ENCODE assay signal across 26 cellular contexts in the genomic region with DNA sequence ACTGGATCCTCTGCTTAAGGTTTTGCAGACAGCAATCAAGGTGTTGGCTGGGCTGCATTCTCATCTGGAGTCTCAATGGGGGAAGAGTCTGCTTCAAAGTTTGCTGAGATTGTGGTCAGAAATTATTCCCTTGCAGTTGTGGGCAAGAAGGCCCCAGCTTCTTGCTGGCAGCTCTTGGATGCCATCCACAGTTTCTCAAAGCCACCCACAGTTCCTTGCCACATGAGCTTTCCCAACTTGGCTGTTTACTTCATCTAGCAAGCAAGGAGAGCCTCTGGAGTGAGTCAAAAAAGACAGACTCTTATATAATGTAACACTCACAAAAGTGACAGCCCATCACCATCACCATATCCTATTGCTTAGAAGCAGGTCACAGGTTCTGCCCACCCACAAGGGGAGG.
DNase-seq lines count a peak whose midpoint lies in the region; ATAC-seq, FAIRE-seq and TF ChIP-seq lines count a peak whose summit lies in the region.
"Had no signal": no experiment of that assay in that cellular context is flagged by ENCODE, and none has a peak within 500 bp of the region (broad histone marks: within the 10 kb centered on the region; RNA-seq: fewer than 3 reads in every experiment).

No MANE protein-coding gene starts in this region.

- no peak overlapping the region for H3K4ac ChIP-seq in trophoblast cell (ENCODE audit: low read depth, low read length)

- no peaks in the 10 kb centered on the region for H3K9me2 ChIP-seq in GM23338 (ENCODE audit: insufficient read depth)

- no peak overlapping the region for H4K12ac ChIP-seq in trophoblast cell (ENCODE audit: low read depth, low read length)

- no peaks in the 10 kb centered on the region for H3K79me1 ChIP-seq in trophoblast cell (ENCODE audit: low read length)

- H2BK5ac ChIP-seq in trophoblast cell (ENCODE audit: low read depth, low read length, poor library complexity): no peak overlapping the region

- H3K4me1 Mint-ChIP-seq in GM23338: no peaks in the 10 kb centered on the region; the same call in 2 of the 3 replicates
- H3K4me1 Mint-ChIP-seq: CD14-positive monocyte; CD8-positive, alpha-beta memory T cell had no signal

- no peak overlapping the region for H3K14ac ChIP-seq in trophoblast cell (ENCODE audit: low read length)

- no peaks in the 10 kb centered on the region for H4K20me1 ChIP-seq in GM23338 (replicated peaks; ENCODE audit: insufficient read depth)
- H4K20me1 ChIP-seq in K562 (replicated peaks; ENCODE audit: control insufficient read depth, insufficient read depth, low read length): no peaks in the 10 kb centered on the region
- H4K20me1 ChIP-seq: BLaER1 treated with 17β-estradiol and CSF1 and Interleukin-3, amounts not matched to agents 10 nM and 100 nM had no signal

- no peak for ATAC-seq in GM23338
- no peak for ATAC-seq in K562
- ATAC-seq in thoracic aorta (ENCODE audit: insufficient number of reproducible peaks, low FRiP score, low read depth): no peak
- ATAC-seq in HG03280 (IDR thresholded peaks at IDR 0.05; ENCODE audit: unreplicated experiment): no peak
- no peak for ATAC-seq in GM21717 (IDR thresholded peaks at IDR 0.05; ENCODE audit: unreplicated experiment)
- ATAC-seq: GM12878 had no signal

- H3K9me3 ChIP-seq in K562 (replicated peaks; ENCODE audit: control insufficient read depth, insufficient read depth, low read depth, low read length) (no peaks in the 10 kb centered on the region), trophoblast cell (ENCODE audit: insufficient read depth, low read depth, low read length) (peaks cover 3% of the 10 kb centered on the region), thoracic aorta (no peaks in the 10 kb centered on the region)
- H3K9me3 ChIP-seq: BE2C had no signal

- H3K36me3 Mint-ChIP-seq in GM23338 (ENCODE audit: low read depth): peaks cover 4% of the 10 kb centered on the region; the same call in 2 of the 3 replicates
- H3K36me3 Mint-ChIP-seq: CD14-positive monocyte had no signal

- H3K4me2 ChIP-seq in GM23338 (no peak overlapping the region), K562 (ENCODE audit: insufficient read depth, low read length) (no peak overlapping the region), trophoblast cell (ENCODE audit: low read length) (no peak overlapping the region)
- H3K4me2 ChIP-seq: BLaER1 treated with 17β-estradiol and CSF1 and Interleukin-3, amounts not matched to agents 10 nM and 100 nM had no signal

- no peaks in the 10 kb centered on the region for H3K27me3 Mint-ChIP-seq in GM23338 (ENCODE audit: insufficient read depth, low read depth, poor library complexity)
- H3K27me3 Mint-ChIP-seq: CD4-positive, alpha-beta T cell had no signal

- no peak overlapping the region for H3K18ac ChIP-seq in trophoblast cell (ENCODE audit: low read length)

- DNase-seq in GM23338 (ENCODE audit: low spot score) (no peak), K562 (ENCODE audit: extremely low read depth in 1 of 4, low spot score in 3 of 4) (no peak), trophoblast cell (no peak), thoracic aorta (ENCODE audit: low spot score) (no peak), SW480 (ENCODE audit: low spot score) (no peak), ecto neural progenitor cell (ENCODE audit: low spot score) (no peak)
- DNase-seq: AML-193; BE2C; CD4-positive, alpha-beta T cell; CD8-positive, alpha-beta memory T cell; DMS 273 treated with DMSO at 0.1 percent for 48 hours; DMS79; EL; GDM1; H7; HCEC 1CT had no signal

- TF ChIP-seq POLR2A in K562 (conservative IDR thresholded peaks at IDR 0.05): no peak

- H3K4me1 ChIP-seq in GM23338 (ENCODE audit: insufficient read depth): no peaks in the 10 kb centered on the region
- peaks cover 0 to 4% of the 10 kb centered on the region in 2 experiments; a peak in 1 of 5 replicates for H3K4me1 ChIP-seq in K562 (replicated peaks in 1 of 2; ENCODE audit: control insufficient read depth in 2 of 2, insufficient read depth in 2 of 2, low read length in 2 of 2)
- H3K4me1 ChIP-seq in trophoblast cell (ENCODE audit: control insufficient read depth in 1 of 2, insufficient read depth in 2 of 2, low read length in 2 of 2): no peaks in the 10 kb centered on the region
- peaks cover 30 to 39% of the 10 kb centered on the region in 2 donors for H3K4me1 ChIP-seq in thoracic aorta (ENCODE audit: control insufficient read depth in 1 of 2, low read depth in 2 of 2)
- H3K4me1 ChIP-seq: BE2C had no signal

- H3K27ac Mint-ChIP-seq in GM23338: no peak overlapping the region
- H3K27ac Mint-ChIP-seq: CD14-positive monocyte; CD4-positive, alpha-beta T cell; CD8-positive, alpha-beta memory T cell had no signal

- no peaks in the 10 kb centered on the region for H3F3A ChIP-seq in GM23338 (replicated peaks; ENCODE audit: low read depth)

- H2AFZ ChIP-seq in GM23338 (0 out of 2 replicates have a peak overlapping the region, but pooled peaks have one; percentile 21), K562 (ENCODE audit: low read depth, low read length) (peak overlapping the region; percentile 32; the same call in 1 of the 2 replicates), trophoblast cell (ENCODE audit: insufficient read depth, low read length, poor library complexity) (no peak overlapping the region)

- H3K9me1 ChIP-seq in K562 (ENCODE audit: control insufficient read depth, insufficient read depth, low read length): no peaks in the 10 kb centered on the region

- intact Hi-C loops in K562 (cut with micrococcal nuclease): no loop called here

- H3K9ac ChIP-seq in K562 (ENCODE audit: insufficient read depth in 1 of 2, low read depth in 2 of 2, low read length in 2 of 2): no peak overlapping the region
- H3K9ac ChIP-seq in trophoblast cell (ENCODE audit: low read length): peak overlapping the region; percentile 58
- H3K9ac ChIP-seq: BLaER1 treated with 17β-estradiol and CSF1 and Interleukin-3, amounts not matched to agents 10 nM and 100 nM had no signal

- TF ChIP-seq RAD21 in K562 (CRISPR knock-in tag; conservative IDR thresholded peaks at IDR 0.05 in 1 of 2, IDR thresholded peaks at IDR 0.05 in 1 of 2): no peak

- H3K23ac ChIP-seq in trophoblast cell (ENCODE audit: low read length): no peak overlapping the region

- H3K27ac ChIP-seq in GM23338 (ENCODE audit: low read depth) (no peak overlapping the region), K562 (ENCODE audit: extremely low read depth, low read depth, low read length) (no peak overlapping the region), trophoblast cell (ENCODE audit: low read depth, low read length) (no peak overlapping the region), thoracic aorta (peak overlapping the region; percentile 78 to 98)
- H3K27ac ChIP-seq: 22Rv1; BLaER1 treated with 17β-estradiol and CSF1 and Interleukin-3, amounts not matched to agents 10 nM and 100 nM had no signal

- H3K27me3 ChIP-seq in GM23338 (ENCODE audit: insufficient read depth) (no peaks in the 10 kb centered on the region), K562 (ENCODE audit: control insufficient read depth in 2 of 2, insufficient read depth in 2 of 2, low read length in 2 of 2) (no peaks in the 10 kb centered on the region), trophoblast cell (ENCODE audit: insufficient read depth, low read length) (no peaks in the 10 kb centered on the region), thoracic aorta (replicated peaks; ENCODE audit: insufficient read depth) (no peaks in the 10 kb centered on the region)
- H3K27me3 ChIP-seq: BE2C; BLaER1 treated with 17β-estradiol and CSF1 and Interleukin-3, amounts not matched to agents 10 nM and 100 nM had no signal

- no TSS peak for BruUV-seq in K562 (replicated peaks; lab: Mats Ljungman, UMichigan)

- H2AK5ac ChIP-seq in trophoblast cell (ENCODE audit: low read length): no peak overlapping the region

- H3K9me3 Mint-ChIP-seq in GM23338: peaks cover 9% of the 10 kb centered on the region
- H3K9me3 Mint-ChIP-seq: CD4-positive, alpha-beta T cell had no signal

- H3K36me3 ChIP-seq in GM23338 (ENCODE audit: insufficient read depth) (no peaks in the 10 kb centered on the region), K562 (ENCODE audit: control insufficient read depth, insufficient read depth, low read length) (no peaks in the 10 kb centered on the region), trophoblast cell (ENCODE audit: control insufficient read depth in 1 of 2, insufficient read depth in 2 of 2, low read length in 2 of 2) (no peaks in the 10 kb centered on the region), thoracic aorta (no peaks in the 10 kb centered on the region)
- H3K36me3 ChIP-seq: BE2C; BLaER1 treated with 17β-estradiol and CSF1 and Interleukin-3, amounts not matched to agents 10 nM and 100 nM had no signal

- no peaks in the 10 kb centered on the region for H3K79me2 ChIP-seq in GM23338 (replicated peaks; ENCODE audit: insufficient read depth)
- H3K79me2 ChIP-seq in K562 (ENCODE audit: control insufficient read depth, insufficient read depth, low read length): no peaks in the 10 kb centered on the region
- no peaks in the 10 kb centered on the region for H3K79me2 ChIP-seq in trophoblast cell (ENCODE audit: control insufficient read depth, insufficient read depth, low read length, poor library complexity)

- no peak overlapping the region for H3K4me3 Mint-ChIP-seq in GM23338
- H3K4me3 Mint-ChIP-seq: CD14-positive monocyte; CD4-positive, alpha-beta T cell; CD8-positive, alpha-beta memory T cell had no signal

- TF ChIP-seq EP300 in K562 (IDR thresholded peaks at IDR 0.05; ENCODE audit: low read length): no peak

- H4K91ac ChIP-seq in trophoblast cell (ENCODE audit: low read depth, low read length): no peak overlapping the region

- no peak for FAIRE-seq in K562 (lab: Jason Lieb, UNC)
- FAIRE-seq: A204.1, D721Med, GM12878, GM18507, H1 had no signal

- no peak overlapping the region for H2BK120ac ChIP-seq in trophoblast cell (ENCODE audit: insufficient read depth, low read length, poor library complexity)

- H2BK12ac ChIP-seq in trophoblast cell (ENCODE audit: low read length): no peak overlapping the region

- TF ChIP-seq CTCF in GM23338 (conservative IDR thresholded peaks at IDR 0.05; ENCODE audit: low read depth in 2 of 2) (no peak), K562 (IDR thresholded peaks at IDR 0.05 in 2 of 3, conservative IDR thresholded peaks at IDR 0.05 in 1 of 3; ENCODE audit: insufficient read depth in 2 of 3, low read depth in 1 of 3, low read length in 3 of 3) (no peak), thoracic aorta (IDR thresholded peaks at IDR 0.05) (no peak)

- CTCF ChIA-PET in K562 (lab: Yijun Ruan, JAX; ENCODE audit: low intra/inter-chr PET ratio): no interaction called here

- in situ Hi-C loops in K562 (cut with MboI): no loop called here

- POLR2A ChIA-PET in K562 (lab: Yijun Ruan, JAX): no interaction called here

- H3K4me3 ChIP-seq in GM23338 (no peak overlapping the region), K562 (no peak overlapping the region), trophoblast cell (ENCODE audit: low read depth, low read length) (no peak overlapping the region), thoracic aorta (peak overlapping the region; percentile 40)
- H3K4me3 ChIP-seq: BLaER1 treated with 17β-estradiol and CSF1 and Interleukin-3, amounts not matched to agents 10 nM and 100 nM; GM12878 had no signal

- H4K8ac ChIP-seq in trophoblast cell (ENCODE audit: low read depth, low read length): no peak overlapping the region

TF ChIP-seq in GM23338, 12 proteins besides CTCF, POLR2A, EP300 and RAD21 (continues in another document):
- TF ChIP-seq NANOG (IDR thresholded peaks at IDR 0.05; ENCODE audit: borderline replicate concordance): no peak

Comparison
In these comparisons a context has a peak if more than half of its experiments do, and no peak if none do; other contexts are left out.
1. H3K27ac ChIP-seq: peak in thoracic aorta (2 of 2); none in GM23338 (single experiment), K562 (single experiment) and trophoblast cell (single experiment).